In the genomic region with DNA sequence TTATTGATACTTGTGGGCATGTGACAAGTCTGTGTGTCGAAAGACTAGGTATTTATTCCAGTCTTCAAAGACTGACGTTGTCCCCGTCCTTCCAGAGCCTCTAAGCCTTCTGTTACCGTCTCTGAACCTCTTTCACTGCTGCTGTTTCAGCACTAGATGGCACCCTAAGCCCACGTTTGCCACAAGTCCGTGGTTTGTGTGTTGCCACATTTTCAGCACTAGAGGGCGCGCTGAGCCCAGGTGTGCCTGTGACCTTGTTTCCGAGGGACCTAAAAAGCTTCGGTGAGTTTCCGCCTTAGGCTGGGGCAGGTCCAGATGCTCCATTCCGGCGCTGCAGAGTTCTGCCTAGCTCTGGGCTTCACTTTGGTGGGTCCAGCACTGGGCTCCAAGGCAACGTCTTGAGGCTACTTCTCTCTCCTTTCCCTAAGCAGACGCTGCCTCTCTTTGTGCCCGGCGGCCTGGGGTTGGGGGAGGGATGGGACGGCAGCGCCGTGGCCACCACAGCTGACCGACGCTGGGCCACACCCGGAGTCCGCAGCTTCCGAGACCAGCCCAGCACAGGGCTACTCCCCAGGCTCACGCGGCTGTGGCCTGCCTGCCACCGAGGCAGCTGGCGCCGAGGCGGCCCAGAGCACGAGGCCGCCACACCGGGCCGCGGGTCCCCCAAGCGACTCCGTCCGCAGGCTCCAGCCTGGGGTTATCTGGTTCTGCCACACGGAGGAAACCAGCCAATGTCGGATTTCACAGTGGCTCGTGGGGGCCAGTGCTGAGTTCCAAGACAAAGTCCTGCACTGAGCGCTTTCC, we compare ENCODE assay signal across 1 cellular context.
TF ChIP-seq lines count a peak whose summit lies in the region.

No MANE protein-coding gene starts in this region.

TF ChIP-seq in GM23338, 12 proteins besides CTCF, POLR2A, EP300 and RAD21 (continued from another document):
- TF ChIP-seq, protein P1, sequence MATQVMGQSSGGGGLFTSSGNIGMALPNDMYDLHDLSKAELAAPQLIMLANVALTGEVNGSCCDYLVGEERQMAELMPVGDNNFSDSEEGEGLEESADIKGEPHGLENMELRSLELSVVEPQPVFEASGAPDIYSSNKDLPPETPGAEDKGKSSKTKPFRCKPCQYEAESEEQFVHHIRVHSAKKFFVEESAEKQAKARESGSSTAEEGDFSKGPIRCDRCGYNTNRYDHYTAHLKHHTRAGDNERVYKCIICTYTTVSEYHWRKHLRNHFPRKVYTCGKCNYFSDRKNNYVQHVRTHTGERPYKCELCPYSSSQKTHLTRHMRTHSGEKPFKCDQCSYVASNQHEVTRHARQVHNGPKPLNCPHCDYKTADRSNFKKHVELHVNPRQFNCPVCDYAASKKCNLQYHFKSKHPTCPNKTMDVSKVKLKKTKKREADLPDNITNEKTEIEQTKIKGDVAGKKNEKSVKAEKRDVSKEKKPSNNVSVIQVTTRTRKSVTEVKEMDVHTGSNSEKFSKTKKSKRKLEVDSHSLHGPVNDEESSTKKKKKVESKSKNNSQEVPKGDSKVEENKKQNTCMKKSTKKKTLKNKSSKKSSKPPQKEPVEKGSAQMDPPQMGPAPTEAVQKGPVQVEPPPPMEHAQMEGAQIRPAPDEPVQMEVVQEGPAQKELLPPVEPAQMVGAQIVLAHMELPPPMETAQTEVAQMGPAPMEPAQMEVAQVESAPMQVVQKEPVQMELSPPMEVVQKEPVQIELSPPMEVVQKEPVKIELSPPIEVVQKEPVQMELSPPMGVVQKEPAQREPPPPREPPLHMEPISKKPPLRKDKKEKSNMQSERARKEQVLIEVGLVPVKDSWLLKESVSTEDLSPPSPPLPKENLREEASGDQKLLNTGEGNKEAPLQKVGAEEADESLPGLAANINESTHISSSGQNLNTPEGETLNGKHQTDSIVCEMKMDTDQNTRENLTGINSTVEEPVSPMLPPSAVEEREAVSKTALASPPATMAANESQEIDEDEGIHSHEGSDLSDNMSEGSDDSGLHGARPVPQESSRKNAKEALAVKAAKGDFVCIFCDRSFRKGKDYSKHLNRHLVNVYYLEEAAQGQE (IDR thresholded peaks at IDR 0.05; ENCODE audit: unreplicated experiment) = no peak
